In the genomic region with DNA sequence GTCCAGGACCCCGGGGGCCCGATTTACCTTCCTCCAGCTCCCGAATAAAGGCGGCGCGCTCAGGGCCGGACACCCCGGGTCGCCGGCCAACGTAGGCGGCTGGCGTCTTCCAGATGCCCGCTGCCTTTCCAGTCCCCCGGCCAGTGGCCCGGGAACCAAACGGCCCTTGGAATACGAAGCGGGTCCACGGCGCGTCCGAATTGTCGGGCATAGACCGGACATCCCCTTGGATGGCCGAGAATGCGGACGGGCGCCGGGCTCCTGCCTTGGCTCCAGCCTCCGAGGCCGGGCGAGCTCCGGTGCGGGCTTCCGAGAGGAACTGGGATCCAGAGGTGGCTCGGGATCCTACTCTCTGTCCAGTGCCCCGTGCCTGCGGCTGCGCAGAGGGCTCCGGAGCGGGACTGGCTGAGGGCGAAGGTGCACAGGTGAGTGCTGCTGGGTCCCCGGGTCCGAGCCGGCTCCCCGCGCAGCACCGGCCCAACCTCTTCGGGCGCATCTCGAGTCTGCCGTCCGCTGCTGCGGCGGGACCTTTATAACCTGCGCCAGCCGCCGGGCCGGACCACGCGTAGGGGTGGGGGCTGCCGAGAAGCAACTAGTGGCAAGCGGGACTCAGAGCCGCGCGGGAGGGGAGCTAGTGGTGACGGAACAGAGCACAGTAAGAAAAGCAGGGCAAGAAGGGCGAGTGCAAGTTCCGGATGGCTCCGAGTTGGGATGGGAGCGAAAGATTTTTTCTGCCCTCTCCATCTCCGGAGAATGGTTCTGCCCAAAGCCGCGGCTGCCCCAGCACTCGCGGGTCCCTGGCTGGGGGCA, we compare ENCODE assay signal across 8 cellular contexts. TPM values are rescaled to one million over a fixed set of nuclear protein-coding genes. Genes with fewer than 3 reads are reported as not detected.
DNase-seq lines count a peak whose midpoint lies in the region; ATAC-seq, FAIRE-seq and TF ChIP-seq lines count a peak whose summit lies in the region.

A gene with protein sequence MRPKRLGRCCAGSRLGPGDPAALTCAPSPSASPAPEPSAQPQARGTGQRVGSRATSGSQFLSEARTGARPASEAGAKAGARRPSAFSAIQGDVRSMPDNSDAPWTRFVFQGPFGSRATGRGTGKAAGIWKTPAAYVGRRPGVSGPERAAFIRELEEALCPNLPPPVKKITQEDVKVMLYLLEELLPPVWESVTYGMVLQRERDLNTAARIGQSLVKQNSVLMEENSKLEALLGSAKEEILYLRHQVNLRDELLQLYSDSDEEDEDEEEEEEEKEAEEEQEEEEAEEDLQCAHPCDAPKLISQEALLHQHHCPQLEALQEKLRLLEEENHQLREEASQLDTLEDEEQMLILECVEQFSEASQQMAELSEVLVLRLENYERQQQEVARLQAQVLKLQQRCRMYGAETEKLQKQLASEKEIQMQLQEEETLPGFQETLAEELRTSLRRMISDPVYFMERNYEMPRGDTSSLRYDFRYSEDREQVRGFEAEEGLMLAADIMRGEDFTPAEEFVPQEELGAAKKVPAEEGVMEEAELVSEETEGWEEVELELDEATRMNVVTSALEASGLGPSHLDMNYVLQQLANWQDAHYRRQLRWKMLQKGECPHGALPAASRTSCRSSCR (minus strand): TSS at position 505 of the 810 bp plus-strand sequence. CDS start 9 bp downstream, at position 496.

- TF ChIP-seq POLR2A in GM12891 (IDR thresholded peaks at IDR 0.05; ENCODE audit: low read depth, low read length): no peak

- FAIRE-seq in GM12891 (lab: Jason Lieb, UNC): no peak

- peaks cover 29 to 51% (median 45%) of the 10 kb centered on the region in 5 donors for H3K27me3 ChIP-seq in subcutaneous abdominal adipose tissue (ENCODE audit: control insufficient read depth in 5 of 5, insufficient read depth in 4 of 5, low read length in 5 of 5)

- no peak within 1 kb of the TSS for H3K27ac ChIP-seq in subcutaneous abdominal adipose tissue (ENCODE audit: low read depth, low read length)

- H3K9ac ChIP-seq in subcutaneous abdominal adipose tissue (ENCODE audit: low read length in 5 of 5): peak within 1 kb of the TSS in 1 of 5 donors; percentile 48

- peaks cover 0 to 22% (median 17%) of the 10 kb centered on the region in 5 donors for H3K4me1 ChIP-seq in subcutaneous abdominal adipose tissue (ENCODE audit: control insufficient read depth in 5 of 5, insufficient read depth in 5 of 5, low read length in 5 of 5)

- no peak for ATAC-seq in HG02623 (IDR thresholded peaks at IDR 0.05; ENCODE audit: unreplicated experiment)

- no peak for TF ChIP-seq CTCF in cardiac fibroblast (IDR thresholded peaks at IDR 0.05; ENCODE audit: low read depth, low read length)

- no peaks in the 10 kb centered on the region for H3K36me3 ChIP-seq in subcutaneous abdominal adipose tissue (ENCODE audit: control insufficient read depth in 5 of 5, insufficient read depth in 5 of 5, low read length in 5 of 5)

- DNase-seq in EL: peak; percentile 46
- peak; percentile 24 for DNase-seq in NCI-H774 (lab: John Stamatoyannopoulos, UW)
- peak; percentile 28 to 35 for DNase-seq in cardiac fibroblast (ENCODE audit: low read depth in 2 of 2)
- DNase-seq in kidney tubule cell (ENCODE audit: low spot score): peak; percentile 44
- DNase-seq in NK-92 (lab: John Stamatoyannopoulos, UW; ENCODE audit: unreplicated experiment): no peak
- DNase-seq in GM12891 (ENCODE audit: insufficient read length, low spot score): no peak

- H3K9me3 ChIP-seq in subcutaneous abdominal adipose tissue (ENCODE audit: control insufficient read depth in 5 of 5, low read length in 5 of 5): no peaks in the 10 kb centered on the region

- H3K4me3 ChIP-seq in cardiac fibroblast (replicated peaks in 1 of 2; ENCODE audit: low read depth in 2 of 2, low read length in 2 of 2) (peak within 1 kb of the TSS; percentile 38 to 44), subcutaneous abdominal adipose tissue (ENCODE audit: low read depth in 1 of 5, low read length in 5 of 5) (peak within 1 kb of the TSS in 4 of 5 donors; percentile 44 to 59 (median 50))

TF ChIP-seq in GM12891, 5 proteins besides CTCF, POLR2A, EP300 and RAD21:
- TF ChIP-seq PAX5 (IDR thresholded peaks at IDR 0.05; ENCODE audit: insufficient read depth, low read length, severe bottlenecking) (no peak), TAF1 (IDR thresholded peaks at IDR 0.05; ENCODE audit: low read depth, low read length) (no peak), POLR2AphosphoS5 (IDR thresholded peaks at IDR 0.05; ENCODE audit: low read depth, low read length) (no peak), POU2F2 (IDR thresholded peaks at IDR 0.05; ENCODE audit: low read depth, low read length) (no peak), SPI1 (IDR thresholded peaks at IDR 0.05; ENCODE audit: low read depth, low read length) (no peak)
TF ChIP-seq in GM12891: peak in this region for 0.

RNA-seq across cellular contexts. Expression of the gene that starts here (rescaled TPM):
- polyA plus RNA-seq in GM12891 (2012; ENCODE audit: low read depth, missing spikeins): not detected

Comparison
In these comparisons a context has a peak if more than half of its experiments do, and no peak if none do; other contexts are left out.
1. DNase-seq: peak in EL (single experiment), NCI-H774 (single experiment), cardiac fibroblast (2 of 2) and kidney tubule cell (single experiment); none in NK-92 (single experiment) and GM12891 (single experiment).